Comparison of ENCODE assay signal across 10 cellular contexts in genomic region chr1:112502827-112503226, GRCh38. TPM values are rescaled to one million over a fixed set of nuclear protein-coding genes. Genes with fewer than 3 reads are reported as not detected.
DNase-seq lines count a peak whose midpoint lies in the region; ATAC-seq, FAIRE-seq and TF ChIP-seq lines count a peak whose summit lies in the region.
"Had no signal": no experiment of that assay in that cellular context is flagged by ENCODE, and none has a peak within 500 bp of the region (broad histone marks: within the 10 kb centered on the region; RNA-seq: fewer than 3 reads in every experiment).

No MANE protein-coding gene starts in this region.

- peaks cover 80% of the 10 kb centered on the region for H3K27me3 ChIP-seq in NT2/D1 (ENCODE audit: insufficient read depth, insufficient read length)

- peaks cover 17% of the 10 kb centered on the region for H3K4me1 ChIP-seq in NT2/D1 (ENCODE audit: insufficient read depth, insufficient read length)

- ATAC-seq in GM21447 (IDR thresholded peaks at IDR 0.05; ENCODE audit: unreplicated experiment): no peak

- peak overlapping the region; percentile 34 for H3K9ac ChIP-seq in NT2/D1 (ENCODE audit: insufficient read length, low read depth)

- no peaks in the 10 kb centered on the region for H3K9me3 ChIP-seq in NT2/D1 (ENCODE audit: insufficient read depth, low read length)

- no peak overlapping the region for H3K4me3 ChIP-seq in NT2/D1 (ENCODE audit: insufficient read length, low read depth)

- H3K36me3 ChIP-seq in NT2/D1 (ENCODE audit: insufficient read depth, insufficient read length, low read length): no peaks in the 10 kb centered on the region

- no peak for FAIRE-seq in H54 (lab: Jason Lieb, UNC)

- peak; percentile 52 for DNase-seq in EH (ENCODE audit: low read depth)
- DNase-seq in NT2/D1 (ENCODE audit: low read depth, low spot score): no peak
- peak; percentile 27 for DNase-seq in fibroblast of gingiva (ENCODE audit: low read depth)
- DNase-seq in occipital lobe (lab: John Stamatoyannopoulos, UW): peak; percentile 42
- DNase-seq in H54 (ENCODE audit: insufficient read length, low spot score): no peak
- DNase-seq in NCI-H1694 (lab: John Stamatoyannopoulos, UW): no peak
- DNase-seq: activated CD8-positive, alpha-beta memory T cell treated with anti-CD3 and anti-CD28 coated beads, Interleukin-2, amount 50 U/mL, for 4 hours; DND-41; stimulated activated CD4-positive, alpha-beta T cell treated with anti-CD3 and anti-CD28 coated beads, Interleukin-12 subunit alpha, Interleukin-12 subunit beta, amount 100 ng/mL, for 4 hours had no signal

- TF ChIP-seq POLR2A in H54 (IDR thresholded peaks at IDR 0.05; ENCODE audit: low read depth, low read length): no peak

RNA-seq across cellular contexts. Expression of gene WNT2B, which starts 5.9 kb away (rescaled TPM):
- total RNA-seq in occipital lobe: 2.8 TPM

Comparison
In these comparisons a context has a peak if more than half of its experiments do, and no peak if none do; other contexts are left out.
1. DNase-seq: peak in EH (single experiment), fibroblast of gingiva (single experiment) and occipital lobe (single experiment); none in NT2/D1 (single experiment), H54 (single experiment) and NCI-H1694 (single experiment).